ENCODE assay signal across 26 cellular contexts in the genomic region with DNA sequence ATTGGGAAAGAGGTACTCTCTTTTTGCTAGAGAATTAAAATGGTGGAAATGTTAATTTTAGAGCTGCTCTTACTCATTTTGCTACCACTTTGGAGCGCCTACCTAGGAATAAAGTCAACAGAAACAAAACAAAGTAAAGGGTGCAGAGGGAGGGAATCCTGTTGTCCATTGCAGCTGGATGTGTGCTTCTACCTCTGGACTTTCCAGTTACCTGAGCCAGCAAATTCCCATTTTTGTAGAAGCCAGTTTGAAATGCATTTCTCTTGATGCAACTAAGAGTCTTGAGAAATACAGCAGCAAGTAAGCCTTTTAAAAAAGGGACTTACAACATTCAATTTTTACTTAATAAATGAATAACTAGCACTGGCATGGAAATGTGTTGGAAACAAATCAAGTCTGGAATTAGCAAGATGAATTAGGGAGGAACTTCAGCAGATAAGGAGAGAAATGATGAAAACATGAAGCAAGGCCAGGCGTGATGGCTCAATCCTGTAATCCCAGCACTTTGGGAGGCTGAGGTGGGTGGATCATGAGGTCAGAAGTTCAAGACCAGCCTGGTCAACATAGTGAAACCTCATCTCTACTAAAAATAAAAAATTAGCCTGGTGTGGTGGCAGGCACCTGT.
"Had no signal": no experiment of that assay in that cellular context is flagged by ENCODE, and none has a peak within 500 bp of the region (broad histone marks: within the 10 kb centered on the region; RNA-seq: fewer than 3 reads in every experiment).

No MANE protein-coding gene starts in this region.

- H3K27me3 ChIP-seq: adrenal gland, right lobe of liver had no signal

- H3K27ac ChIP-seq: adrenal gland, thoracic aorta, VCaP had no signal

- H3K36me3 ChIP-seq: adrenal gland, right lobe of liver, thoracic aorta had no signal

- H3K4me3 Mint-ChIP-seq: activated naive CD8-positive, alpha-beta T cell; mesothelial cell of epicardium; naive B cell; stimulated activated effector memory CD8-positive, alpha-beta T cell treated with anti-CD3 and anti-CD28 coated beads, Interleukin-12 subunit alpha, Interleukin-12 subunit beta, amount 100 ng/mL, for 72 hours; stimulated activated naive CD8-positive, alpha-beta T cell treated with anti-CD3 and anti-CD28 coated beads, Interleukin-15, Interleukin-2, amounts not matched to agents 100 ng/mL and 50 ng/mL, for 24 hours; T-helper 1 cell treated with Interleukin-12 subunit alpha and Interleukin-12 subunit beta and Interleukin-4 antibody, amounts not matched to agents 30 μg/mL and 1 μg/mL, for 36 hours had no signal

- DNase-seq: activated CD4-positive, alpha-beta T cell treated with anti-CD3 and anti-CD28 coated beads for 4 hours; activated CD4-positive, alpha-beta T cell treated with anti-CD3 and anti-CD28 coated beads, Interleukin-2, amount 50 U/mL, for 48 hours; activated CD8-positive, alpha-beta memory T cell treated with anti-CD3 and anti-CD28 coated beads for 24 hours; activated effector memory CD4-positive, alpha-beta T cell treated with Interleukin-2 at 50 U/mL for 16 hours; activated naive CD4-positive, alpha-beta T cell treated with Interleukin-2 at 50 U/mL for 16 hours; central memory CD4-positive, alpha-beta T cell; foreskin melanocyte; glutamatergic neuron; hippocampal formation; kidney; naive B cell; nucleus accumbens; right lobe of liver; small intestine; stimulated activated CD4-positive, alpha-beta T cell treated with anti-CD3 and anti-CD28 coated beads, Interleukin-4, amount 100 ng/mL, for 24 hours; SW 1271; T-helper 9 cell; trophoblast cell had no signal

- H3K9me3 ChIP-seq: adrenal gland, right lobe of liver, thoracic aorta had no signal

- H3K36me3 Mint-ChIP-seq: activated naive CD8-positive, alpha-beta T cell; mesothelial cell of epicardium; naive B cell; stimulated activated effector memory CD8-positive, alpha-beta T cell treated with anti-CD3 and anti-CD28 coated beads, Interleukin-12 subunit alpha, Interleukin-12 subunit beta, amount 100 ng/mL, for 72 hours had no signal

- ATAC-seq: stimulated activated effector memory CD8-positive, alpha-beta T cell treated with anti-CD3 and anti-CD28 coated beads, Interleukin-12 subunit alpha, Interleukin-12 subunit beta, amount 100 ng/mL, for 72 hours had no signal

- H3K4me3 ChIP-seq: adrenal gland, right lobe of liver, thoracic aorta had no signal

- H3K27me3 Mint-ChIP-seq: naive B cell; stimulated activated naive CD8-positive, alpha-beta T cell treated with anti-CD3 and anti-CD28 coated beads, Interleukin-15, Interleukin-2, amounts not matched to agents 100 ng/mL and 50 ng/mL, for 24 hours had no signal

- H3K27ac Mint-ChIP-seq: activated naive CD8-positive, alpha-beta T cell; mesothelial cell of epicardium; naive B cell; stimulated activated effector memory CD8-positive, alpha-beta T cell treated with anti-CD3 and anti-CD28 coated beads, Interleukin-12 subunit alpha, Interleukin-12 subunit beta, amount 100 ng/mL, for 72 hours; stimulated activated naive CD8-positive, alpha-beta T cell treated with anti-CD3 and anti-CD28 coated beads, Interleukin-15, Interleukin-2, amounts not matched to agents 100 ng/mL and 50 ng/mL, for 24 hours; T-helper 1 cell treated with Interleukin-12 subunit alpha and Interleukin-12 subunit beta and Interleukin-4 antibody, amounts not matched to agents 30 μg/mL and 1 μg/mL, for 36 hours had no signal

- H3K4me1 ChIP-seq: adrenal gland had no signal

- H3K4me1 Mint-ChIP-seq: naive B cell; stimulated activated effector memory CD8-positive, alpha-beta T cell treated with anti-CD3 and anti-CD28 coated beads, Interleukin-12 subunit alpha, Interleukin-12 subunit beta, amount 100 ng/mL, for 72 hours had no signal
